ENCODE assay signal across 19 cellular contexts in genomic region chr2:174841931-174842330, GRCh38.
DNase-seq lines count a peak whose midpoint lies in the region; ATAC-seq and TF ChIP-seq lines count a peak whose summit lies in the region.
"Had no signal": no experiment of that assay in that cellular context is flagged by ENCODE, and none has a peak within 500 bp of the region (broad histone marks: within the 10 kb centered on the region; RNA-seq: fewer than 3 reads in every experiment).

No MANE protein-coding gene starts in this region.

- H3K79me2 ChIP-seq in GM23248 (ENCODE audit: insufficient read depth), result peaks cover 98% of the 10 kb centered on the region
- peaks cover 67% of the 10 kb centered on the region for H3K79me2 ChIP-seq in neural progenitor cell (ENCODE audit: low read depth)

- H3K4me3 ChIP-seq in GM23248 (no peak overlapping the region), HUES48 (ENCODE audit: low read depth, low read length) (no peak overlapping the region), dorsolateral prefrontal cortex (peak overlapping the region in 58 of 59 donors; percentile 1 to 79 (median 62)), neural progenitor cell (no peak overlapping the region)
- H3K4me3 ChIP-seq: BLaER1 treated with 17β-estradiol and CSF1 and Interleukin-3, amounts not matched to agents 10 nM and 100 nM had no signal

- CTCF ChIA-PET in activated CD8-positive, alpha-beta T cell treated with anti-CD3 and anti-CD28 coated beads, Interleukin-2, amount 10 ng/mL, durations not matched to agents 7 days and 5 days (lab: Charles Lee), result no interaction called here

- no peaks in the 10 kb centered on the region for H3K27me3 ChIP-seq in GM23248 (replicated peaks; ENCODE audit: insufficient read depth)
- no peaks in the 10 kb centered on the region for H3K27me3 ChIP-seq in HUES48 (ENCODE audit: control insufficient read depth, insufficient read depth, low read length)
- no peaks in the 10 kb centered on the region for H3K27me3 ChIP-seq in dorsolateral prefrontal cortex
- H3K27me3 ChIP-seq in neural progenitor cell, result no peaks in the 10 kb centered on the region
- H3K27me3 ChIP-seq: BLaER1 treated with 17β-estradiol and CSF1 and Interleukin-3, amounts not matched to agents 10 nM and 100 nM had no signal

- H3K36me3 Mint-ChIP-seq in neural progenitor cell, result peaks cover 6% of the 10 kb centered on the region
- no peaks in the 10 kb centered on the region for H3K36me3 Mint-ChIP-seq in activated CD8-positive, alpha-beta T cell treated with anti-CD3 and anti-CD28 coated beads, Interleukin-2, amount 10 ng/mL, durations not matched to agents 7 days and 5 days (ENCODE audit: low read depth)

- DNase-seq in GM23248 (no peak), dorsolateral prefrontal cortex (no peak), neural progenitor cell (ENCODE audit: low spot score) (no peak), mucosa of gallbladder (ENCODE audit: low spot score) (no peak), midbrain (lab: John Stamatoyannopoulos, UW) (no peak)
- DNase-seq in activated CD8-positive, alpha-beta T cell treated with anti-CD3 and anti-CD28 coated beads, Interleukin-2, amount 10 ng/mL, durations not matched to agents 7 days and 5 days, result no peak
- DNase-seq: DMS79, HCEC 1CT, KBM-7, NCI-H1417, NCI-H187, NCI-H2227 treated with DMSO at 0.1 percent for 48 hours, NCI-H524 treated with DMSO at 0.1 percent for 48 hours, PC-3, RPMI8226, SHP77 treated with DMSO at 0.1 percent for 48 hours, SK-N-SH had no signal

- peaks cover 13% of the 10 kb centered on the region for H3K4me1 Mint-ChIP-seq in neural progenitor cell
- peaks cover under 1% of the 10 kb centered on the region for H3K4me1 Mint-ChIP-seq in activated CD8-positive, alpha-beta T cell treated with anti-CD3 and anti-CD28 coated beads, Interleukin-2, amount 10 ng/mL, durations not matched to agents 7 days and 5 days (ENCODE audit: low read depth)

- H3F3A ChIP-seq in GM23248 (ENCODE audit: insufficient read depth) (peaks cover 33% of the 10 kb centered on the region), neural progenitor cell (ENCODE audit: low read depth) (peaks cover 16% of the 10 kb centered on the region)

- POLR2A ChIA-PET in activated CD8-positive, alpha-beta T cell treated with anti-CD3 and anti-CD28 coated beads, Interleukin-2, amount 10 ng/mL, durations not matched to agents 7 days and 5 days (lab: Charles Lee), result no interaction called here

- H3K9me3 ChIP-seq in GM23248 (ENCODE audit: low read depth) (no peaks in the 10 kb centered on the region), HUES48 (ENCODE audit: control insufficient read depth, insufficient read depth, low read length) (no peaks in the 10 kb centered on the region), neural progenitor cell (ENCODE audit: low read depth) (no peaks in the 10 kb centered on the region)
- H3K9me3 ChIP-seq: BLaER1 treated with 17β-estradiol and CSF1 and Interleukin-3, amounts not matched to agents 10 nM and 100 nM; SK-N-SH had no signal

- in situ Hi-C loops in GM23248 (cut with MboI), result no loop called here

- H4K20me1 ChIP-seq in GM23248 (ENCODE audit: insufficient read depth) (no peaks in the 10 kb centered on the region), neural progenitor cell (ENCODE audit: low read depth) (no peaks in the 10 kb centered on the region)
- H4K20me1 ChIP-seq: BLaER1 treated with 17β-estradiol and CSF1 and Interleukin-3, amounts not matched to agents 10 nM and 100 nM had no signal

- H3K9ac ChIP-seq in GM23248 (no peak overlapping the region), HUES48 (ENCODE audit: low read depth, low read length) (no peak overlapping the region), neural progenitor cell (no peak overlapping the region)
- H3K9ac ChIP-seq: BLaER1 treated with 17β-estradiol and CSF1 and Interleukin-3, amounts not matched to agents 10 nM and 100 nM; SK-N-SH had no signal

- H3K4me1 ChIP-seq in GM23248 (ENCODE audit: insufficient read depth), result peaks cover 65% of the 10 kb centered on the region
- H3K4me1 ChIP-seq in HUES48 (ENCODE audit: control insufficient read depth, insufficient read depth, low read length), result peaks cover 57% of the 10 kb centered on the region
- peaks cover 42% of the 10 kb centered on the region for H3K4me1 ChIP-seq in neural progenitor cell
- H3K4me1 ChIP-seq: BLaER1 treated with 17β-estradiol and CSF1 and Interleukin-3, amounts not matched to agents 10 nM and 100 nM had no signal

- no peak for TF ChIP-seq CTCF in dorsolateral prefrontal cortex (IDR thresholded peaks at IDR 0.05 in 54 of 56, conservative IDR thresholded peaks at IDR 0.05 in 2 of 56; ENCODE audit: low read depth in 1 of 56, partially characterized antibody in 56 of 56)
- no peak for TF ChIP-seq CTCF in neural progenitor cell (IDR thresholded peaks at IDR 0.05)

- H3K36me3 ChIP-seq in GM23248 (ENCODE audit: low read depth), result no peaks in the 10 kb centered on the region
- H3K36me3 ChIP-seq in HUES48 (ENCODE audit: control insufficient read depth, insufficient read depth, low read length), result no peaks in the 10 kb centered on the region
- H3K36me3 ChIP-seq in neural progenitor cell, result no peaks in the 10 kb centered on the region
- H3K36me3 ChIP-seq: BLaER1 treated with 17β-estradiol and CSF1 and Interleukin-3, amounts not matched to agents 10 nM and 100 nM had no signal

- peaks cover 2% of the 10 kb centered on the region for H3K9me3 Mint-ChIP-seq in neural progenitor cell
- H3K9me3 Mint-ChIP-seq in activated CD8-positive, alpha-beta T cell treated with anti-CD3 and anti-CD28 coated beads, Interleukin-2, amount 10 ng/mL, durations not matched to agents 7 days and 5 days (ENCODE audit: insufficient read depth), result no peaks in the 10 kb centered on the region

- H3K27ac ChIP-seq in GM23248, result no peak overlapping the region
- peak overlapping the region; percentile 17 for H3K27ac ChIP-seq in HUES48 (ENCODE audit: low read depth, low read length)
- H3K27ac ChIP-seq in dorsolateral prefrontal cortex, result peak overlapping the region in 35 of 59 donors; percentile 8 to 91 (median 83)
- H3K27ac ChIP-seq in neural progenitor cell, result peak overlapping the region; percentile 27
- H3K27ac ChIP-seq: BLaER1 treated with 17β-estradiol and CSF1 and Interleukin-3, amounts not matched to agents 10 nM and 100 nM had no signal

- H2AFZ ChIP-seq in GM23248 (no peak overlapping the region), neural progenitor cell (replicated peaks) (no peak overlapping the region)

- H3K27me3 Mint-ChIP-seq in neural progenitor cell (ENCODE audit: insufficient read depth, low read depth), result no peaks in the 10 kb centered on the region
- peaks cover under 1% of the 10 kb centered on the region for H3K27me3 Mint-ChIP-seq in activated CD8-positive, alpha-beta T cell treated with anti-CD3 and anti-CD28 coated beads, Interleukin-2, amount 10 ng/mL, durations not matched to agents 7 days and 5 days (ENCODE audit: low read depth)

- no peaks in the 10 kb centered on the region for H3K9me2 ChIP-seq in GM23248 (ENCODE audit: insufficient read depth)
- H3K9me2 ChIP-seq: SK-N-SH had no signal

- ATAC-seq in activated CD8-positive, alpha-beta T cell treated with anti-CD3 and anti-CD28 coated beads, Interleukin-2, amount 10 ng/mL, durations not matched to agents 7 days and 5 days, result no peak
- ATAC-seq: PC-3 had no signal

- 90 to 95% methylated on average over 3 of the region's 3 CpGs for WGBS in GM23248 (ENCODE audit: low coverage in 1 of 2, low lambda C conversion rate in 2 of 2, missing lambda C conversion rate in 2 of 2), 2 experiments

- H3K27ac Mint-ChIP-seq in neural progenitor cell, result no peak overlapping the region
- H3K27ac Mint-ChIP-seq in activated CD8-positive, alpha-beta T cell treated with anti-CD3 and anti-CD28 coated beads, Interleukin-2, amount 10 ng/mL, durations not matched to agents 7 days and 5 days, result no peak overlapping the region

- no peak overlapping the region for H3K4me3 Mint-ChIP-seq in neural progenitor cell
- no peak overlapping the region for H3K4me3 Mint-ChIP-seq in activated CD8-positive, alpha-beta T cell treated with anti-CD3 and anti-CD28 coated beads, Interleukin-2, amount 10 ng/mL, durations not matched to agents 7 days and 5 days

- peak overlapping the region; percentile 21 for H3K4me2 ChIP-seq in GM23248 (ENCODE audit: unreplicated experiment)
- H3K4me2 ChIP-seq in neural progenitor cell, result no peak overlapping the region
- H3K4me2 ChIP-seq: BLaER1 treated with 17β-estradiol and CSF1 and Interleukin-3, amounts not matched to agents 10 nM and 100 nM had no signal

- intact Hi-C loops in dorsolateral prefrontal cortex (cut with DNase I), result loop anchor here in 1 of 2 donors (10.0 kb wide), 1 partner anchor 67 kb away; no protein-coding TSS in a partner anchor

Comparison
In these comparisons a context has a peak if more than half of its experiments do, and no peak if none do; other contexts are left out.
1. H3K4me3 ChIP-seq: peak in dorsolateral prefrontal cortex (58 of 59); none in GM23248 (single experiment), HUES48 (single experiment) and neural progenitor cell (single experiment).